In the genomic region with DNA sequence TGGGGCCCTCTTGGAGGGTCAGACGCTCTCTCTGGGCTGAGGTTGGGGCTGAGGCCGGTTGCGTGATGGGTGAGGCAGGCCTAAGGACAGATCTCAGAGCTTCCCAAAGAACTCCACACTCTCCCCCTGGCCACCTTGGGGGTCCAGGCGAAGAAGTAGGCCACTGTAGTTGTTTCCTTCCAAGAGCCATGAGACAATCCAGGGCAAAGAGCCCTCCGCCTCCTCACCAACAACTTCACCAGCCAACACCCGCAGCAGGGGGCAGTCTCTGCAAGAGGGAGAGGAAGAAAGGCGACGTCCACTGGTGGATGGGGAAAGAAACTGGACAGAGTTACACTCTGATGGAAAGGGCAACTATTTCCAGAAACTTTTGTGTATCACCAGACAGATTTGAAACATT, we compare ENCODE assay signal across 7 cellular contexts. TPM values are rescaled to one million over a fixed set of nuclear protein-coding genes. Genes with fewer than 3 reads are reported as not detected.
A peak's percentile ranks its signal among the peaks of the same experiment; 100 is the strongest.
DNase-seq lines count a peak whose midpoint lies in the region; ATAC-seq and TF ChIP-seq lines count a peak whose summit lies in the region.
"Had no signal": no experiment of that assay in that cellular context is flagged by ENCODE, and none has a peak within 500 bp of the region (broad histone marks: within the 10 kb centered on the region; RNA-seq: fewer than 3 reads in every experiment).

No MANE protein-coding gene starts in this region.

- intact Hi-C loops in Right ventricle myocardium inferior (cut with DNase I) (no loop called here), cardiac septum (cut with DNase I) (no loop called here), upper lobe of right lung (cut with DNase I) (no loop called here)

- TF ChIP-seq POLR2A in gastroesophageal sphincter (IDR thresholded peaks at IDR 0.05) = no peak

- H3K4me3 ChIP-seq in gastroesophageal sphincter (no peak overlapping the region), upper lobe of right lung (no peak overlapping the region)

- H3K9me3 ChIP-seq in gastroesophageal sphincter (no peaks in the 10 kb centered on the region), upper lobe of right lung (no peaks in the 10 kb centered on the region)

- WGBS in gastroesophageal sphincter (ENCODE audit: low coverage in 1 of 2), 2 donors = 53% methylated on average over 3 of the region's 8 CpGs; no CpG with 5 or more reads in 1 of the 2 donors

- TF ChIP-seq EP300 in gastroesophageal sphincter (IDR thresholded peaks at IDR 0.05) = no peak

- H3K4me1 ChIP-seq in gastroesophageal sphincter (peaks cover 0 to 14% (median under 1%) of the 10 kb centered on the region in 3 donors), upper lobe of right lung (peaks cover 30% of the 10 kb centered on the region)

- H3K27me3 ChIP-seq in gastroesophageal sphincter (no peaks in the 10 kb centered on the region), upper lobe of right lung (no peaks in the 10 kb centered on the region)

- TF ChIP-seq CTCF in gastroesophageal sphincter (IDR thresholded peaks at IDR 0.05) (peak in 3 of 4 experiments; percentile 22 to 39 (median 26)), upper lobe of right lung (IDR thresholded peaks at IDR 0.05) (peak; percentile 53)

- peaks cover 0 to 9% of the 10 kb centered on the region in 2 donors for H3K36me3 ChIP-seq in gastroesophageal sphincter
- no peaks in the 10 kb centered on the region for H3K36me3 ChIP-seq in upper lobe of right lung

- DNase-seq in Right ventricle myocardium inferior (ENCODE audit: missing footprints) (peak; percentile 83), cardiac septum (ENCODE audit: low spot score) (no peak), upper lobe of right lung (peak; percentile 87), SKM-1 treated with dmso at 0.1 percent for 144 hours (lab: John Stamatoyannopoulos, UW; ENCODE audit: unreplicated experiment) (no peak)
- DNase-seq in stimulated activated CD4-positive, alpha-beta T cell treated with anti-CD3 and anti-CD28 coated beads, Interleukin-12 subunit alpha, Interleukin-12 subunit beta, amount 100 ng/mL, for 4 hours = no peak
- DNase-seq: MM.1S had no signal

- H3K27ac ChIP-seq in gastroesophageal sphincter = no peak overlapping the region
- H3K27ac ChIP-seq in upper lobe of right lung = peak overlapping the region; percentile 25

- ATAC-seq in Right ventricle myocardium inferior (peak; percentile 47), gastroesophageal sphincter (peak; percentile 61), upper lobe of right lung (peak; percentile 92)

RNA-seq across cellular contexts. Expression of a gene that starts 10.7 kb away (rescaled TPM):
- total RNA-seq in Right ventricle myocardium inferior (76.4 TPM), cardiac septum (81.8 TPM), gastroesophageal sphincter (10 to 100 TPM; 24.5 to 52.0 (median 32.7) TPM), upper lobe of right lung (89.4 TPM)

RNA-seq across cellular contexts. Expression of a gene that starts 10.9 kb away (rescaled TPM):
- total RNA-seq in Right ventricle myocardium inferior (10.6 TPM), cardiac septum (18.4 TPM), gastroesophageal sphincter (10 to 100 TPM in 3 of 4 donors, 1 to 10 TPM in 1; 9.7 to 25.1 (median 17.5) TPM), upper lobe of right lung (25.8 TPM)

RNA-seq across cellular contexts. Expression of a gene that starts 18.0 kb away (rescaled TPM):
- total RNA-seq in Right ventricle myocardium inferior (29.4 TPM), cardiac septum (31.8 TPM), gastroesophageal sphincter (10 to 100 TPM; 17.5 to 29.4 (median 23.2) TPM), upper lobe of right lung (19.4 TPM)

RNA-seq across cellular contexts. Expression of a gene that starts 27.8 kb away (rescaled TPM):
- total RNA-seq in Right ventricle myocardium inferior = 11.7 TPM
- 20.6 TPM for total RNA-seq in cardiac septum
- total RNA-seq in gastroesophageal sphincter = 10 to 100 TPM in 2 of 4 donors, 1 to 10 TPM in 2; 1.8 to 21.5 (median 11.2) TPM
- total RNA-seq in upper lobe of right lung = 21.4 TPM

RNA-seq across cellular contexts. Expression of a gene that starts 57.7 kb away (rescaled TPM):
- 46.1 TPM for total RNA-seq in Right ventricle myocardium inferior
- 29.6 TPM for total RNA-seq in cardiac septum
- total RNA-seq in gastroesophageal sphincter = 10 to 100 TPM; 20.4 to 84.5 (median 37.9) TPM
- 127 TPM for total RNA-seq in upper lobe of right lung

Comparison
In these comparisons a context has a peak if more than half of its experiments do, and no peak if none do; other contexts are left out.
1. DNase-seq: peak in Right ventricle myocardium inferior (single experiment) and upper lobe of right lung (single experiment); none in cardiac septum (single experiment), SKM-1 treated with dmso at 0.1 percent for 144 hours (single experiment) and stimulated activated CD4-positive, alpha-beta T cell treated with anti-CD3 and anti-CD28 coated beads, Interleukin-12 subunit alpha, Interleukin-12 subunit beta, amount 100 ng/mL, for 4 hours (single experiment).
2. Peak in every context shown above with its lines, with median percentiles within 50 percentile points of each other: ATAC-seq.